Comparison of ENCODE assay signal across 8 cellular contexts in genomic region chr13:21672811-21673591, GRCh38. TPM values are rescaled to one million over a fixed set of nuclear protein-coding genes. Genes with fewer than 3 reads are reported as not detected.
DNase-seq lines count a peak whose midpoint lies in the region; ATAC-seq, FAIRE-seq and TF ChIP-seq lines count a peak whose summit lies in the region.

No MANE protein-coding gene starts in this region.

- no peak for TF ChIP-seq POLR2A in HCT116 (IDR thresholded peaks at IDR 0.05; ENCODE audit: borderline replicate concordance, extremely low read depth, insufficient read depth, insufficient read length)

- H3K4me1 ChIP-seq in HCT116 (ENCODE audit: control insufficient read depth in 1 of 2, insufficient read depth in 2 of 2, low read length in 2 of 2) (peaks cover 33 to 59% of the 10 kb centered on the region in 2 experiments), ascending aorta (peaks cover 12 to 41% of the 10 kb centered on the region in 2 donors), mononuclear cell (ENCODE audit: insufficient read depth, low read length) (peaks cover 59% of the 10 kb centered on the region)

- peak overlapping the region; percentile 30 for H2AFZ ChIP-seq in HCT116 (ENCODE audit: low read depth, low read length, poor library complexity, severe bottlenecking)

- BruUV-seq in HCT116 (replicated peaks; lab: Mats Ljungman, UMichigan): no TSS peak

- no peaks in the 10 kb centered on the region for H3K79me2 ChIP-seq in HCT116 (ENCODE audit: insufficient read depth, low read length)

- ATAC-seq in HCT116 (no peak), GM21786 (IDR thresholded peaks at IDR 0.05; ENCODE audit: unreplicated experiment) (no peak)

- no peak overlapping the region for H3K9ac ChIP-seq in HCT116 (ENCODE audit: low read length)

- no peak for FAIRE-seq in D721Med (lab: Jason Lieb, UNC)

- no peak for TF ChIP-seq RAD21 in HCT116 (IDR thresholded peaks at IDR 0.05; ENCODE audit: low read depth)

- no peaks in the 10 kb centered on the region for H3K36me3 ChIP-seq in HCT116 (ENCODE audit: control insufficient read depth in 1 of 2, insufficient read depth in 2 of 2, low read length in 2 of 2)
- no peaks in the 10 kb centered on the region for H3K36me3 ChIP-seq in ascending aorta

- TF ChIP-seq CTCF in AG10803 (conservative IDR thresholded peaks at IDR 0.05; ENCODE audit: low read length) (no peak), HCT116 (IDR thresholded peaks at IDR 0.05 in 2 of 3, conservative IDR thresholded peaks at IDR 0.05 in 1 of 3; ENCODE audit: borderline replicate concordance in 1 of 3, insufficient read depth in 1 of 3, low read depth in 2 of 3, low read length in 2 of 3) (no peak), ascending aorta (IDR thresholded peaks at IDR 0.05) (no peak), D721Med (IDR thresholded peaks at IDR 0.05; ENCODE audit: insufficient read depth, missing control alignments) (no peak)

- H4K20me1 ChIP-seq in HCT116 (ENCODE audit: insufficient read depth): no peaks in the 10 kb centered on the region

- H3K4me3 ChIP-seq in AG10803 (ENCODE audit: low read length): peak overlapping the region; percentile 20
- H3K4me3 ChIP-seq in HCT116 (replicated peaks in 1 of 2; ENCODE audit: low read depth in 1 of 2, low read length in 2 of 2): peak overlapping the region; percentile 28 to 64
- peak overlapping the region; percentile 82 to 83 for H3K4me3 ChIP-seq in ascending aorta
- peak overlapping the region; percentile 41 for H3K4me3 ChIP-seq in mononuclear cell (ENCODE audit: low read length)

- POLR2A ChIA-PET in HCT116 (lab: Charles Lee): interaction anchor here (1.4 kb wide), 1 partner anchor 35 kb away, joined by 4 read pairs; no protein-coding TSS in a partner anchor

- DNase-seq in AG10803 (ENCODE audit: low read depth) (no peak), HCT116 (ENCODE audit: low read depth, low spot score) (no peak), ascending aorta (ENCODE audit: low spot score in 2 of 2) (no peak), D721Med (ENCODE audit: insufficient read length, low spot score) (no peak), NK-92 (lab: John Stamatoyannopoulos, UW; ENCODE audit: unreplicated experiment) (no peak), NOMO-1 (lab: John Stamatoyannopoulos, UW; ENCODE audit: unreplicated experiment in 2 of 2) (no peak)

- peak overlapping the region; percentile 94 for H3K4me2 ChIP-seq in HCT116 (ENCODE audit: low read length)

- H3K9me3 ChIP-seq in HCT116 (ENCODE audit: control insufficient read depth in 1 of 2, insufficient read depth in 1 of 2, low read depth in 1 of 2, low read length in 2 of 2) (no peaks in the 10 kb centered on the region), ascending aorta (no peaks in the 10 kb centered on the region), mononuclear cell (ENCODE audit: low read depth, low read length) (no peaks in the 10 kb centered on the region)

- RAD21 ChIA-PET in HCT116 (lab: Charles Lee; ENCODE audit: low non-redundant PET in 1 of 2, low total read pairs in 2 of 2, uncharacterized antibody in 2 of 2, unreplicated experiment in 2 of 2): no interaction called here

- H3K27ac ChIP-seq in HCT116 (ENCODE audit: low read depth, low read length) (no peak overlapping the region; the same call in 1 of the 2 replicates), ascending aorta (no peak overlapping the region)

- H3K27me3 ChIP-seq in HCT116 (ENCODE audit: insufficient read depth, low read length) (peaks cover 27% of the 10 kb centered on the region; the same call in 1 of the 2 replicates), ascending aorta (peaks cover 5% of the 10 kb centered on the region), mononuclear cell (ENCODE audit: insufficient read depth, low read length) (peaks cover 80% of the 10 kb centered on the region)

- CTCF ChIA-PET in HCT116 (lab: Charles Lee): no interaction called here

- intact Hi-C loops in HCT116 (cut with micrococcal nuclease): loop anchor here (5.0 to 10.0 kb wide), 2 partner anchors 1072 to 1119 kb away; no protein-coding TSS in a partner anchor
- intact Hi-C loops in ascending aorta (cut with DNase I): loop anchor here (5.0 to 10.0 kb wide), 4 partner anchors 71 to 1699 kb away; partner anchors contain the start of gene MICU2

- no peaks in the 10 kb centered on the region for H3K9me2 ChIP-seq in HCT116 (ENCODE audit: insufficient read depth)

TF ChIP-seq in HCT116, 20 proteins besides CTCF, POLR2A, EP300 and RAD21:
- TF ChIP-seq ZNF274 (IDR thresholded peaks at IDR 0.05; ENCODE audit: low read depth, low read length) (no peak), SRF (IDR thresholded peaks at IDR 0.05; ENCODE audit: low read depth) (no peak), MAX (IDR thresholded peaks at IDR 0.05) (0 out of 2 replicates have a peak, but pooled peaks have one; percentile 9)

RNA-seq across cellular contexts. Expression of gene FGF9, which starts 2.1 kb away (rescaled TPM):
- 1.5 TPM for total RNA-seq in HCT116 (2021; ENCODE audit: unreplicated experiment)
- 0.17 and 0.20 TPM in 2 replicates for polyA plus RNA-seq in HCT116 (2012)
- total RNA-seq in ascending aorta: not detected
- 1.4 TPM for total RNA-seq in mononuclear cell

Comparison
In these comparisons a context has a peak if more than half of its experiments do, and no peak if none do; other contexts are left out.
1. H3K4me3 ChIP-seq: peak in every context shown above with its lines; median percentile 82 in ascending aorta; 46 in HCT116; 41 in mononuclear cell; 20 in AG10803.